ENCODE assay signal across 1 cellular context in genomic region chr1:24996456-24996855, GRCh38.
TF ChIP-seq lines count a peak whose summit lies in the region.

No MANE protein-coding gene starts in this region.

TF ChIP-seq in IMR-90, 13 proteins besides CTCF, POLR2A, EP300 and RAD21:
- TF ChIP-seq ELK1 (IDR thresholded peaks at IDR 0.05; ENCODE audit: borderline replicate concordance, low read depth, low read length) (no peak), USF2 (IDR thresholded peaks at IDR 0.05; ENCODE audit: low read depth, low read length) (no peak), MXI1 (IDR thresholded peaks at IDR 0.05; ENCODE audit: borderline replicate concordance, low read depth, low read length) (no peak), BHLHE40 (IDR thresholded peaks at IDR 0.05; ENCODE audit: low read depth, low read length) (no peak), CEBPB (IDR thresholded peaks at IDR 0.05; ENCODE audit: low read depth, low read length) (no peak), FOS (IDR thresholded peaks at IDR 0.05; ENCODE audit: low read depth, low read length) (no peak), NFE2L2 (IDR thresholded peaks at IDR 0.05; ENCODE audit: low read depth, low read length) (no peak), RCOR1 (IDR thresholded peaks at IDR 0.05; ENCODE audit: insufficient replicate concordance, low read length) (no peak), CHD1 (IDR thresholded peaks at IDR 0.05; ENCODE audit: low read depth, low read length) (no peak), MAZ (IDR thresholded peaks at IDR 0.05; ENCODE audit: borderline replicate concordance, low read depth, low read length) (no peak), MAFK (IDR thresholded peaks at IDR 0.05; ENCODE audit: low read depth, low read length) (no peak)
TF ChIP-seq in IMR-90: peak in this region for 0.
